ENCODE assay signal across 1 cellular context in genomic region chr11:6612816-6613136, GRCh38.
A peak's percentile ranks its signal among the peaks of the same experiment; 100 is the strongest.
TF ChIP-seq lines count a peak whose summit lies in the region.

No MANE protein-coding gene starts in this region.

TF ChIP-seq in HepG2, 621 proteins besides CTCF, POLR2A, EP300 and RAD21:
- TF ChIP-seq TCF7 (IDR thresholded peaks at IDR 0.05; ENCODE audit: low read depth) (0 out of 2 replicates have a peak, but pooled peaks have one; percentile 4), STAG1 (CRISPR knock-in tag; IDR thresholded peaks at IDR 0.05) (0 out of 2 replicates have a peak, but pooled peaks have one; percentile 12), ZNF510 (CRISPR knock-in tag; IDR thresholded peaks at IDR 0.05; ENCODE audit: low read depth) (no peak), SKIL (CRISPR knock-in tag; IDR thresholded peaks at IDR 0.05; ENCODE audit: borderline replicate concordance) (no peak), ZNF329 (CRISPR knock-in tag; IDR thresholded peaks at IDR 0.05; ENCODE audit: low read depth) (no peak), ZNF546 (CRISPR knock-in tag; conservative IDR thresholded peaks at IDR 0.05) (0 out of 2 replicates have a peak, but pooled peaks have one; percentile 4), ZFP36L2 (CRISPR knock-in tag; IDR thresholded peaks at IDR 0.05) (0 out of 2 replicates have a peak, but pooled peaks have one; percentile 4)
- TF ChIP-seq, protein P1, sequence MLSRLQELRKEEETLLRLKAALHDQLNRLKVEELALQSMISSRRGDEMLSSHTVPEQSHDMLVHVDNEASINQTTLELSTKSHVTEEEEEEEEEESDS (CRISPR knock-in tag; IDR thresholded peaks at IDR 0.05; ENCODE audit: borderline replicate concordance), result 0 out of 2 replicates have a peak, but pooled peaks have one; percentile 10
- TF ChIP-seq, protein P2, sequence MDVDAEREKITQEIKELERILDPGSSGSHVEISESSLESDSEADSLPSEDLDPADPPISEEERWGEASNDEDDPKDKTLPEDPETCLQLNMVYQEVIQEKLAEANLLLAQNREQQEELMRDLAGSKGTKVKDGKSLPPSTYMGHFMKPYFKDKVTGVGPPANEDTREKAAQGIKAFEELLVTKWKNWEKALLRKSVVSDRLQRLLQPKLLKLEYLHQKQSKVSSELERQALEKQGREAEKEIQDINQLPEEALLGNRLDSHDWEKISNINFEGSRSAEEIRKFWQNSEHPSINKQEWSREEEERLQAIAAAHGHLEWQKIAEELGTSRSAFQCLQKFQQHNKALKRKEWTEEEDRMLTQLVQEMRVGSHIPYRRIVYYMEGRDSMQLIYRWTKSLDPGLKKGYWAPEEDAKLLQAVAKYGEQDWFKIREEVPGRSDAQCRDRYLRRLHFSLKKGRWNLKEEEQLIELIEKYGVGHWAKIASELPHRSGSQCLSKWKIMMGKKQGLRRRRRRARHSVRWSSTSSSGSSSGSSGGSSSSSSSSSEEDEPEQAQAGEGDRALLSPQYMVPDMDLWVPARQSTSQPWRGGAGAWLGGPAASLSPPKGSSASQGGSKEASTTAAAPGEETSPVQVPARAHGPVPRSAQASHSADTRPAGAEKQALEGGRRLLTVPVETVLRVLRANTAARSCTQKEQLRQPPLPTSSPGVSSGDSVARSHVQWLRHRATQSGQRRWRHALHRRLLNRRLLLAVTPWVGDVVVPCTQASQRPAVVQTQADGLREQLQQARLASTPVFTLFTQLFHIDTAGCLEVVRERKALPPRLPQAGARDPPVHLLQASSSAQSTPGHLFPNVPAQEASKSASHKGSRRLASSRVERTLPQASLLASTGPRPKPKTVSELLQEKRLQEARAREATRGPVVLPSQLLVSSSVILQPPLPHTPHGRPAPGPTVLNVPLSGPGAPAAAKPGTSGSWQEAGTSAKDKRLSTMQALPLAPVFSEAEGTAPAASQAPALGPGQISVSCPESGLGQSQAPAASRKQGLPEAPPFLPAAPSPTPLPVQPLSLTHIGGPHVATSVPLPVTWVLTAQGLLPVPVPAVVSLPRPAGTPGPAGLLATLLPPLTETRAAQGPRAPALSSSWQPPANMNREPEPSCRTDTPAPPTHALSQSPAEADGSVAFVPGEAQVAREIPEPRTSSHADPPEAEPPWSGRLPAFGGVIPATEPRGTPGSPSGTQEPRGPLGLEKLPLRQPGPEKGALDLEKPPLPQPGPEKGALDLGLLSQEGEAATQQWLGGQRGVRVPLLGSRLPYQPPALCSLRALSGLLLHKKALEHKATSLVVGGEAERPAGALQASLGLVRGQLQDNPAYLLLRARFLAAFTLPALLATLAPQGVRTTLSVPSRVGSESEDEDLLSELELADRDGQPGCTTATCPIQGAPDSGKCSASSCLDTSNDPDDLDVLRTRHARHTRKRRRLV (CRISPR knock-in tag; IDR thresholded peaks at IDR 0.05), result peak; percentile 71
- TF ChIP-seq, protein P3, sequence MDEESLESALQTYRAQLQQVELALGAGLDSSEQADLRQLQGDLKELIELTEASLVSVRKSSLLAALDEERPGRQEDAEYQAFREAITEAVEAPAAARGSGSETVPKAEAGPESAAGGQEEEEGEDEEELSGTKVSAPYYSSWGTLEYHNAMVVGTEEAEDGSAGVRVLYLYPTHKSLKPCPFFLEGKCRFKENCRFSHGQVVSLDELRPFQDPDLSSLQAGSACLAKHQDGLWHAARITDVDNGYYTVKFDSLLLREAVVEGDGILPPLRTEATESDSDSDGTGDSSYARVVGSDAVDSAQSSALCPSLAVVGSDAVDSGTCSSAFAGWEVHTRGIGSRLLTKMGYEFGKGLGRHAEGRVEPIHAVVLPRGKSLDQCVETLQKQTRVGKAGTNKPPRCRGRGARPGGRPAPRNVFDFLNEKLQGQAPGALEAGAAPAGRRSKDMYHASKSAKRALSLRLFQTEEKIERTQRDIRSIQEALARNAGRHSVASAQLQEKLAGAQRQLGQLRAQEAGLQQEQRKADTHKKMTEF (CRISPR knock-in tag; IDR thresholded peaks at IDR 0.05), result 0 out of 2 replicates have a peak, but pooled peaks have one; percentile 5
